ENCODE assay signal across 26 cellular contexts in the genomic region with DNA sequence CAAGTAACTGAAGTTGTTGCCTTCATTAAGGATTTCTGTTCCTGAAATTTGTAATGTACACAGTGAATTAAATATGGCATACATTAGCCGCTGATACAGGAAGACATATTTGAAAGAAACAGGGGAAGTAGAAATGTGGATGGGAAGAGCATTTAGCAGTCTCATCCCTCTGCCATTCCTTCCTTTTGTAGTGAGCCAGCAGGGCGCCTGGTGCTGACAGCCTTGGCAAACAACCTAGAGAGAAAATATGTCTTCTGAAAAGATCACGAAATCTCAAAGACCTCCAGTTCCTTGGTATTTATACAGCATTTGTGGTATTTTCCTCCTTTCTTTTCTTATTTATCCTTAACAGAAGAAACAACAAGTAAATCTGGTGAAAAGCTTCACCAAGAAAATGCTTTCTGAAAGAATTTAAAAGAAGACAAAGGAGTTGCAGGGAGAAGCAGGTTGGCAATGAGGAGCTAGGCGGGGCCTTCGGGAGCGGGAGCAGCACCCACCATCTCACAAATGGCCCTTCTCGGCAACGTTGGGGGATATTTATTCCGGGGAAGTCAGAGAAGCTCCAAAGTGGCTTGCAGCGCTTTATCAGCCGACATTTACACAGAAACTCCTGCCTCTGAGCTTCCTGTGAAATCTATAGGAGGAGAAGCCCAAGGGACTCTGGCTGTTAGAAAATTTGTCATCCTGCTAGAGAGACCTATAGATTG.
DNase-seq lines count a peak whose midpoint lies in the region; ATAC-seq and TF ChIP-seq lines count a peak whose summit lies in the region.
"Had no signal": no experiment of that assay in that cellular context is flagged by ENCODE, and none has a peak within 500 bp of the region (broad histone marks: within the 10 kb centered on the region; RNA-seq: fewer than 3 reads in every experiment).

No MANE protein-coding gene starts in this region.

- ATAC-seq in HG03196 (IDR thresholded peaks at IDR 0.05; ENCODE audit: unreplicated experiment) (no peak), HG02759 (IDR thresholded peaks at IDR 0.05; ENCODE audit: unreplicated experiment) (no peak)
- ATAC-seq: activated naive CD8-positive, alpha-beta T cell treated with anti-CD3 and anti-CD28 coated beads, Interleukin-2, amount 50 U/mL, for 24 hours; activated T-cell treated with anti-CD3 and anti-CD28 coated beads, Interleukin-2, amount 50 U/mL, for 72 hours; effector memory CD8-positive, alpha-beta T cell had no signal

- peaks cover 36% of the 10 kb centered on the region; the same call in 1 of the 2 replicates for H3K4me1 ChIP-seq in iPS-20b (ENCODE audit: insufficient read depth, low read length)

- no peaks in the 10 kb centered on the region for H3K36me3 ChIP-seq in iPS-20b (ENCODE audit: insufficient read depth, low read depth, low read length)
- H3K36me3 ChIP-seq: MG63 had no signal

- H3K27me3 Mint-ChIP-seq in chondrocyte (ENCODE audit: low read depth) = no peaks in the 10 kb centered on the region
- H3K27me3 Mint-ChIP-seq in progenitor cell of endocrine pancreas = peaks cover 15% of the 10 kb centered on the region
- H3K27me3 Mint-ChIP-seq: activated naive CD8-positive, alpha-beta T cell treated with anti-CD3 and anti-CD28 coated beads, Interleukin-2, amount 50 U/mL, for 24 hours; CD4-positive, alpha-beta T cell; effector memory CD8-positive, alpha-beta T cell had no signal

- no peaks in the 10 kb centered on the region for H3K27me3 ChIP-seq in iPS-20b (ENCODE audit: insufficient read depth, low read length)
- H3K27me3 ChIP-seq: MG63 had no signal

- TF ChIP-seq CTCF in chondrocyte (IDR thresholded peaks at IDR 0.05) = no peak
- TF ChIP-seq CTCF in progenitor cell of endocrine pancreas (IDR thresholded peaks at IDR 0.05; ENCODE audit: unreplicated experiment) = no peak
- TF ChIP-seq CTCF in GM20000 (IDR thresholded peaks at IDR 0.05; ENCODE audit: extremely low read depth, missing control alignments) = no peak

- DNase-seq in NCI-H748 (lab: John Stamatoyannopoulos, UW; ENCODE audit: unreplicated experiment) = peak; percentile 8
- no peak for DNase-seq in NCI-H748 treated with DMSO at 0.1 percent for 48 hours (lab: John Stamatoyannopoulos, UW)
- DNase-seq in chondrocyte (ENCODE audit: low spot score) = no peak
- DNase-seq in progenitor cell of endocrine pancreas (ENCODE audit: low spot score, unreplicated experiment) = no peak
- no peak for DNase-seq in GM20000 (ENCODE audit: low spot score)
- DNase-seq: activated CD4-positive, alpha-beta T cell treated with anti-CD3 and anti-CD28 coated beads, Interleukin-2, amount 50 U/mL, for 48 hours; activated naive CD8-positive, alpha-beta T cell treated with anti-CD3 and anti-CD28 coated beads, Interleukin-2, amount 50 U/mL, for 24 hours; activated T-cell treated with anti-CD3 and anti-CD28 coated beads, Interleukin-2, amount 50 U/mL, for 72 hours; CD4-positive, alpha-beta T cell; cortex of kidney; effector memory CD8-positive, alpha-beta T cell; glutamatergic neuron; kidney glomerular epithelial cell; MG63; midbrain; naive B cell; NCI-H1105; NCI-H2029; NCI-H345; OCI-M1; stimulated activated naive CD4-positive, alpha-beta T cell had no signal

- no peak overlapping the region for H3K4me3 Mint-ChIP-seq in chondrocyte (ENCODE audit: unreplicated experiment)
- no peak overlapping the region for H3K4me3 Mint-ChIP-seq in progenitor cell of endocrine pancreas (ENCODE audit: low read depth)
- H3K4me3 Mint-ChIP-seq: activated naive CD8-positive, alpha-beta T cell treated with anti-CD3 and anti-CD28 coated beads, Interleukin-2, amount 50 U/mL, for 24 hours; activated T-cell treated with anti-CD3 and anti-CD28 coated beads, Interleukin-2, amount 50 U/mL, for 72 hours; CD4-positive, alpha-beta T cell; effector memory CD8-positive, alpha-beta T cell; naive B cell had no signal

- peak overlapping the region; percentile 53; the same call in 1 of the 2 replicates for H3K9ac ChIP-seq in iPS-20b (ENCODE audit: low read depth, low read length)
- H3K9ac ChIP-seq: KMS-11 had no signal

- H3K4me1 Mint-ChIP-seq in chondrocyte (ENCODE audit: low read depth) (peaks cover 6% of the 10 kb centered on the region), progenitor cell of endocrine pancreas (ENCODE audit: low read depth) (peaks cover 42% of the 10 kb centered on the region)
- H3K4me1 Mint-ChIP-seq: activated naive CD8-positive, alpha-beta T cell treated with anti-CD3 and anti-CD28 coated beads, Interleukin-2, amount 50 U/mL, for 24 hours; naive B cell had no signal

- peaks cover 3% of the 10 kb centered on the region for H3K36me3 Mint-ChIP-seq in chondrocyte (ENCODE audit: low read depth)
- H3K36me3 Mint-ChIP-seq in progenitor cell of endocrine pancreas (ENCODE audit: insufficient read depth) = peaks cover 5% of the 10 kb centered on the region
- H3K36me3 Mint-ChIP-seq: naive B cell had no signal

- peak overlapping the region; percentile 87 for H3K27ac ChIP-seq in iPS-20b (ENCODE audit: low read length)
- H3K27ac ChIP-seq: 22Rv1, KMS-11 had no signal

- peak overlapping the region; percentile 12; the same call in 1 of the 2 replicates for H3K4me3 ChIP-seq in iPS-20b (ENCODE audit: low read length)
- H3K4me3 ChIP-seq: MG63 had no signal

- H3K9me3 ChIP-seq in iPS-20b (ENCODE audit: insufficient read depth, low read depth, low read length) = no peaks in the 10 kb centered on the region
- H3K9me3 ChIP-seq: MG63 had no signal

- H3K27ac Mint-ChIP-seq in chondrocyte (ENCODE audit: unreplicated experiment) (peak overlapping the region; percentile 8), progenitor cell of endocrine pancreas (peak overlapping the region; percentile 36)
- H3K27ac Mint-ChIP-seq: activated naive CD8-positive, alpha-beta T cell treated with anti-CD3 and anti-CD28 coated beads, Interleukin-2, amount 50 U/mL, for 24 hours; activated T-cell treated with anti-CD3 and anti-CD28 coated beads, Interleukin-2, amount 50 U/mL, for 72 hours; CD4-positive, alpha-beta T cell; effector memory CD8-positive, alpha-beta T cell; naive B cell had no signal

- H3K9me3 Mint-ChIP-seq in chondrocyte (ENCODE audit: low read depth) = no peaks in the 10 kb centered on the region
- H3K9me3 Mint-ChIP-seq in progenitor cell of endocrine pancreas (ENCODE audit: low read depth) = peaks cover 13% of the 10 kb centered on the region
- H3K9me3 Mint-ChIP-seq: activated naive CD8-positive, alpha-beta T cell treated with anti-CD3 and anti-CD28 coated beads, Interleukin-2, amount 50 U/mL, for 24 hours; activated T-cell treated with anti-CD3 and anti-CD28 coated beads, Interleukin-2, amount 50 U/mL, for 72 hours; CD4-positive, alpha-beta T cell had no signal
